1 cellular context compared by ENCODE assay signal in genomic region chr2:67322361-67323001, GRCh38.
TF ChIP-seq lines count a peak whose summit lies in the region.

No MANE protein-coding gene starts in this region.

TF ChIP-seq in SK-N-SH, 30 proteins besides CTCF, POLR2A, EP300 and RAD21 (continued from another document):
- TF ChIP-seq REST (IDR thresholded peaks at IDR 0.05; ENCODE audit: low read depth, low read length) (no peak), ZBTB33 (IDR thresholded peaks at IDR 0.05; ENCODE audit: borderline replicate concordance, low read depth) (no peak), USF1 (IDR thresholded peaks at IDR 0.05; ENCODE audit: borderline replicate concordance, low read depth) (no peak; the same call in 1 of the 2 replicates), USF2 (IDR thresholded peaks at IDR 0.05; ENCODE audit: borderline replicate concordance, low read depth, low read length) (no peak), TCF12 (IDR thresholded peaks at IDR 0.05) (0 out of 2 replicates have a peak, but pooled peaks have one; percentile 8), MEF2A (IDR thresholded peaks at IDR 0.05; ENCODE audit: borderline replicate concordance, low read depth) (no peak), JUND (IDR thresholded peaks at IDR 0.05) (no peak), SMC3 (IDR thresholded peaks at IDR 0.05; ENCODE audit: low read depth, low read length) (peak; percentile 85), MAX (IDR thresholded peaks at IDR 0.05; ENCODE audit: low read depth) (peak; percentile 60; the same call in 1 of the 2 replicates), ELF1 (IDR thresholded peaks at IDR 0.05) (no peak), CHD2 (IDR thresholded peaks at IDR 0.05; ENCODE audit: low read length, partially characterized antibody) (peak; percentile 26), RFX5 (IDR thresholded peaks at IDR 0.05; ENCODE audit: low read length) (0 out of 2 replicates have a peak, but pooled peaks have one; percentile 16), GABPA (IDR thresholded peaks at IDR 0.05; ENCODE audit: low read depth) (no peak), NFIC (IDR thresholded peaks at IDR 0.05; ENCODE audit: borderline replicate concordance) (no peak)
